6 cellular contexts compared by ENCODE assay signal in the genomic region with DNA sequence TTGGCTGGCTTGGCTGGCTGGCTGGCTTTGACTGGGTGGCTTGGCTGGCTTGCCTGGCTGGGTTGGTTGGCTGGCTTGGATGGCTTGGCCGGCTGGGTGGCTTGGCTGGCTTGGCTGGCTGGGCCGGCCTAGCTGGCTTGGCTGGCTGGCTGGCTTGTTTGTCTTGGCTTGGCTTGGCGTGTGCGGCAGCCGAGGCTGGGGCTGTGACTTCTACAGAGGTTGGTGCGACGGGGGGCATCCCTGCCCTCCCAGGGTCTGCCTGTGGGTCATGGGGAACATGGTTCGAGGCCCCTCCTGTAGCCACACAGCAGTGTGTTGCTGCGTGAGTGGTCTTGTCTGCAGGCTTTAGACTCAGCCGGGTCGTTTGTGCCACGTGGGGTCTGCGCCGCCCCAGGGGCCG. TPM values are rescaled to one million over a fixed set of nuclear protein-coding genes. Genes with fewer than 3 reads are reported as not detected.
"Had no signal": no experiment of that assay in that cellular context is flagged by ENCODE, and none has a peak within 500 bp of the region (broad histone marks: within the 10 kb centered on the region; RNA-seq: fewer than 3 reads in every experiment).

No MANE protein-coding gene starts in this region.

RNA-seq across cellular contexts. Expression of a gene that starts 33.1 kb away (rescaled TPM):
- total RNA-seq: activated CD4-positive, alpha-beta memory T cell treated with anti-CD3 and anti-CD28 coated beads for 36 hours; astrocyte; bronchial epithelial cell; colonic mucosa; endodermal cell; T-helper 1 cell treated with Interleukin-12 subunit alpha and Interleukin-12 subunit beta and Interleukin-4 antibody, amounts not matched to agents 30 ng/mL and 1 ng/mL, for 36 hours had no signal
